Comparison of ENCODE assay signal across 6 cellular contexts in the genomic region with DNA sequence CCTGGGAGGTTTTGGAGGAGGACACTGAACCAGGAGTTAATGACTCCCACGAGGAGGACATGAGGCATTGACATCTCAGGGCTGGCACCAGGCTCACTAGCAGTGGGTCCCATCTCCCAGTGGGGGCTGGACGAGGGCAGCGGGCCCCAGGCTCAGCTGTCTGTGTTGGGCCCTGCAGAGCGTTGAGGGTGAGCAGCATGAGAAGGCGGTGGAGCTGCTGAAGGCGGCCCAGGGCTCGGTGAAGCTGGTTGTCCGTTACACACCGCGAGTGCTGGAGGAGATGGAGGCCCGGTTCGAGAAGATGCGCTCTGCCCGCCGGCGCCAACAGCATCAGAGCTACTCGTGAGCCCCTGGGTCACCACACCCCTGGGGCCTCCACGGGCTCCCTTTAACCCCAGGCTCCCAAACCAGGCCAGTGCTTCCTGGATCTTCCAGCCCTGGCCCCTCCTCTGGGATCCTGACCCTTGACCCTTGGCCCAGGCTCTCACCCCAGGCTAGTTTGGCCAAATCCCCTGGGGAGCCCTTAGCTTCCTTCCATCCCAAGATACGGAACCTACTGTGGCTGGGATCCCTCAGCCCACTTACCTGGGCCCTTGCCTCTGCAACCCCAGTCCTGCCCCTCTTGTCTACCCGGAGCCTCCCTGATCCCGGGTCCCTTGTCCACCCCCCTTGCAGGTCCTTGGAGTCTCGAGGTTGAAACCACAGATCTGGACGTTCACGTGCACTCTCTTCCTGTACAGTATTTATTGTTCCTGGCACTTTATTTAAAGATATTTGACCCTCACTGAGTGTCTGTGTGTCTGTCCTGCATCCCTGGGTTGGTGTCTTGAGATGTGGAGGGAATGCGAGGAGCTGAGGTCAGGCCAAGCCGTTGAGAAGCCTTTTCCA. TPM values are rescaled to one million over a fixed set of nuclear protein-coding genes. Genes with fewer than 3 reads are reported as not detected.
A peak's percentile ranks its signal among the peaks of the same experiment; 100 is the strongest.
DNase-seq lines count a peak whose midpoint lies in the region; ATAC-seq and TF ChIP-seq lines count a peak whose summit lies in the region.

No MANE protein-coding gene starts in this region.

- peak overlapping the region; percentile 93 to 99 (median 98) for H3K27ac ChIP-seq in heart left ventricle
- H3K27ac ChIP-seq in testis: peak overlapping the region; percentile 69 to 94

- H3K9me3 Mint-ChIP-seq in T-helper 2 cell treated with Interferon-gamma antibody and Interleukin-4, amounts not matched to agents 5 μg/mL and 100 μg/mL, for 36 hours: no peaks in the 10 kb centered on the region

- TF ChIP-seq POLR2A in heart left ventricle (IDR thresholded peaks at IDR 0.05) (no peak), testis (IDR thresholded peaks at IDR 0.05) (no peak)

- H3K36me3 ChIP-seq in heart left ventricle: no peaks in the 10 kb centered on the region
- no peaks in the 10 kb centered on the region for H3K36me3 ChIP-seq in testis (ENCODE audit: low read depth, missing control alignments)

- no peak for TF ChIP-seq CTCF in heart left ventricle (IDR thresholded peaks at IDR 0.05)
- TF ChIP-seq CTCF in testis (IDR thresholded peaks at IDR 0.05): no peak

- intact Hi-C loops in heart left ventricle (cut with DNase I) (loop anchor here in 4 of 10 donors (1.0 to 5.0 kb wide), 4 partner anchors 25 to 34 kb away; no protein-coding TSS in a partner anchor), testis (cut with DNase I; ENCODE audit: low total_unique reads) (no loop called here)

- H3K4me3 ChIP-seq in heart left ventricle (peak overlapping the region in 11 of 12 donors; percentile 52 to 79 (median 66)), testis (peak overlapping the region; percentile 50 to 56)

- peaks cover 5 to 59% (median 34%) of the 10 kb centered on the region in 12 donors for H3K4me1 ChIP-seq in heart left ventricle
- peaks cover 26% of the 10 kb centered on the region for H3K4me1 ChIP-seq in testis

- H3K27me3 Mint-ChIP-seq in T-helper 2 cell treated with Interferon-gamma antibody and Interleukin-4, amounts not matched to agents 5 μg/mL and 100 μg/mL, for 36 hours (ENCODE audit: low read depth): peaks cover 17% of the 10 kb centered on the region

- 60 to 71% (median 65%) methylated on average over 26 of the region's 26 CpGs for WGBS in heart left ventricle, 4 donors
- WGBS in testis, 2 donors: 38 to 58% methylated on average over 20 to 26 of the region's 26 CpGs

- ATAC-seq in heart left ventricle: no peak

- peaks cover 0 to 13% (median 0%) of the 10 kb centered on the region in 9 donors for H3K27me3 ChIP-seq in heart left ventricle
- H3K27me3 ChIP-seq in testis: no peaks in the 10 kb centered on the region

- H3K36me3 Mint-ChIP-seq in T-helper 2 cell treated with Interferon-gamma antibody and Interleukin-4, amounts not matched to agents 5 μg/mL and 100 μg/mL, for 36 hours (ENCODE audit: low read depth): peaks cover 2% of the 10 kb centered on the region

- peak overlapping the region; percentile 90 for H3K4me3 Mint-ChIP-seq in T-helper 2 cell treated with Interferon-gamma antibody and Interleukin-4, amounts not matched to agents 5 μg/mL and 100 μg/mL, for 36 hours

- H3K4me1 Mint-ChIP-seq in T-helper 2 cell treated with Interferon-gamma antibody and Interleukin-4, amounts not matched to agents 5 μg/mL and 100 μg/mL, for 36 hours (ENCODE audit: low read depth): peaks cover 33% of the 10 kb centered on the region

- peak overlapping the region; percentile 86 for H3K27ac Mint-ChIP-seq in T-helper 2 cell treated with Interferon-gamma antibody and Interleukin-4, amounts not matched to agents 5 μg/mL and 100 μg/mL, for 36 hours

- no peak for DNase-seq in T-helper 2 cell treated with Interferon-gamma antibody and Interleukin-4, amounts not matched to agents 5 μg/mL and 100 μg/mL, for 36 hours (ENCODE audit: low spot score)
- DNase-seq in T-helper 2 cell (no peak), heart left ventricle (peak in 4 of 5 donors; percentile 44 to 70 (median 60)), testis (no peak), NCI-H510A treated with DMSO at 0.1 percent for 48 hours (lab: John Stamatoyannopoulos, UW) (no peak), NCI-H2081 (lab: John Stamatoyannopoulos, UW) (no peak)

- H3K9me3 ChIP-seq in heart left ventricle: no peaks in the 10 kb centered on the region
- no peaks in the 10 kb centered on the region for H3K9me3 ChIP-seq in testis

RNA-seq across cellular contexts. Expression of a gene that starts 1.0 kb away (rescaled TPM):
- total RNA-seq in heart left ventricle (1 to 10 TPM in 6 of 9 donors, under 1 TPM in 3; 0.69 to 3.1 (median 1.3) TPM), testis (1 to 10 TPM; 4.0 to 8.5 TPM)
- polyA plus RNA-seq in heart left ventricle (1 to 10 TPM; 1.4 to 3.8 TPM), testis (ENCODE audit: insufficient read depth, low read depth, low replicate concordance) (1.5 TPM)

RNA-seq across cellular contexts. Expression of a gene that starts 1.4 kb away (rescaled TPM):
- total RNA-seq in heart left ventricle: 1 to 10 TPM; 2.7 to 7.7 (median 5.1) TPM
- 10 to 100 TPM in 1 of 2 donors, 1 to 10 TPM in 1; 7.4 to 12.8 TPM for polyA plus RNA-seq in heart left ventricle
- total RNA-seq in testis: 10 to 100 TPM in 1 of 2 donors, 1 to 10 TPM in 1; 9.2 to 13.1 TPM
- polyA plus RNA-seq in testis (ENCODE audit: insufficient read depth, low read depth, low replicate concordance): 8.8 TPM

RNA-seq across cellular contexts. Expression of a gene that starts 3.8 kb away (rescaled TPM):
- total RNA-seq in heart left ventricle (10 to 100 TPM; 13.4 to 55.8 (median 22.6) TPM), testis (10 to 100 TPM; 57.6 to 66.2 TPM)
- polyA plus RNA-seq in heart left ventricle (10 to 100 TPM; 12.6 to 40.5 TPM), testis (ENCODE audit: insufficient read depth, low read depth, low replicate concordance) (22.4 TPM)

RNA-seq across cellular contexts. Expression of a gene that starts 32.7 kb away (rescaled TPM):
- total RNA-seq in heart left ventricle (100 to 1,000 TPM in 4 of 9 donors, 10 to 100 TPM in 5; 61.6 to 115 (median 92.2) TPM), testis (100 to 1,000 TPM; 422 to 484 TPM)
- polyA plus RNA-seq in heart left ventricle (100 to 1,000 TPM in 1 of 2 donors, 10 to 100 TPM in 1; 96.6 to 163 TPM), testis (ENCODE audit: insufficient read depth, low read depth, low replicate concordance) (184 TPM)

RNA-seq across cellular contexts. Expression of a gene that starts 37.3 kb away (rescaled TPM):
- 1,000 to 10,000 TPM in 4 of 9 donors, 100 to 1,000 TPM in 5; 544 to 1,953 (median 875) TPM for total RNA-seq in heart left ventricle
- 100 to 1,000 TPM; 267 to 867 TPM for polyA plus RNA-seq in heart left ventricle
- total RNA-seq in testis: 1 to 10 TPM; 1.8 to 5.4 TPM
- 4.1 TPM for polyA plus RNA-seq in testis (ENCODE audit: insufficient read depth, low read depth, low replicate concordance)

Comparison
In these comparisons a context has a peak if more than half of its experiments do, and no peak if none do; other contexts are left out.
1. DNase-seq: peak in heart left ventricle (4 of 5); none in T-helper 2 cell treated with Interferon-gamma antibody and Interleukin-4, amounts not matched to agents 5 μg/mL and 100 μg/mL, for 36 hours (single experiment), T-helper 2 cell (0 of 5), testis (single experiment), NCI-H510A treated with DMSO at 0.1 percent for 48 hours (single experiment) and NCI-H2081 (0 of 2).